ENCODE assay signal across 1 cellular context in genomic region chr11:119334173-119334930, GRCh38.
TF ChIP-seq lines count a peak whose summit lies in the region.

RNF26 (plus strand) TSS chr11:119334527; CDS start chr11:119335123, 596 bp downstream.

TF ChIP-seq in HepG2, 621 proteins besides CTCF, POLR2A, EP300 and RAD21 (continued from another document and continues in another):
- TF ChIP-seq ZBTB37 (CRISPR knock-in tag; IDR thresholded peaks at IDR 0.05) (no peak), ZNF709 (CRISPR knock-in tag; IDR thresholded peaks at IDR 0.05) (no peak), REST (IDR thresholded peaks at IDR 0.05; ENCODE audit: borderline replicate concordance in 1 of 2, low read depth in 1 of 2, low read length in 2 of 2) (no peak), CHCHD3 (CRISPR knock-in tag; IDR thresholded peaks at IDR 0.05) (no peak), TEAD3 (CRISPR knock-in tag; optimal IDR thresholded peaks at IDR 0.05; ENCODE audit: borderline replicate concordance) (no peak), ZNF550 (CRISPR knock-in tag; IDR thresholded peaks at IDR 0.05; ENCODE audit: borderline replicate concordance) (no peak), LRRFIP1 (CRISPR knock-in tag; conservative IDR thresholded peaks at IDR 0.05) (no peak), HNRNPL (IDR thresholded peaks at IDR 0.05; ENCODE audit: low read depth, low read length) (0 out of 2 replicates have a peak, but pooled peaks have one; percentile 62), CCAR2 (optimal IDR thresholded peaks at IDR 0.05; ENCODE audit: low read depth, low read length) (no peak), ZNF784 (CRISPR knock-in tag; IDR thresholded peaks at IDR 0.05; ENCODE audit: borderline replicate concordance) (no peak), SMAD1 (CRISPR knock-in tag; IDR thresholded peaks at IDR 0.05; ENCODE audit: borderline replicate concordance, low read depth) (no peak), NFRKB (IDR thresholded peaks at IDR 0.05) (no peak), SOX6 (IDR thresholded peaks at IDR 0.05) (no peak), SOX6 (CRISPR knock-in tag; IDR thresholded peaks at IDR 0.05) (0 out of 2 replicates have a peak, but pooled peaks have one; percentile 11), TGIF2 (CRISPR knock-in tag; IDR thresholded peaks at IDR 0.05) (no peak), SKI (IDR thresholded peaks at IDR 0.05; ENCODE audit: partially characterized antibody) (peak; percentile 15), ZNF781 (CRISPR knock-in tag; IDR thresholded peaks at IDR 0.05; ENCODE audit: borderline replicate concordance, not compliant biosample characterization) (no peak), MAF1 (CRISPR knock-in tag; IDR thresholded peaks at IDR 0.05; ENCODE audit: borderline replicate concordance) (no peak), NFE2L2 (IDR thresholded peaks at IDR 0.05; ENCODE audit: low read length) (no peak), ZNF891 (CRISPR knock-in tag; IDR thresholded peaks at IDR 0.05) (0 out of 2 replicates have a peak, but pooled peaks have one; percentile 29), ZNF343 (CRISPR knock-in tag; IDR thresholded peaks at IDR 0.05) (no peak), MED1 (CRISPR knock-in tag; IDR thresholded peaks at IDR 0.05) (peak; percentile 47), ZNF234 (CRISPR knock-in tag; conservative IDR thresholded peaks at IDR 0.05) (no peak), MBD4 (IDR thresholded peaks at IDR 0.05; ENCODE audit: borderline replicate concordance, low read length) (no peak), ZEB1 (IDR thresholded peaks at IDR 0.05; ENCODE audit: insufficient replicate concordance, low read depth) (no peak), ZFP1 (CRISPR knock-in tag; IDR thresholded peaks at IDR 0.05) (no peak), DPF2 (CRISPR knock-in tag; IDR thresholded peaks at IDR 0.05; ENCODE audit: borderline replicate concordance, low read depth) (no peak), RFX3 (CRISPR knock-in tag; IDR thresholded peaks at IDR 0.05) (no peak), ARNT2 (CRISPR knock-in tag; IDR thresholded peaks at IDR 0.05; ENCODE audit: low read depth) (0 out of 2 replicates have a peak, but pooled peaks have one; percentile 32), TRAFD1 (CRISPR knock-in tag; IDR thresholded peaks at IDR 0.05; ENCODE audit: borderline replicate concordance) (no peak), STAT5B (CRISPR knock-in tag; IDR thresholded peaks at IDR 0.05) (no peak), TAF1 (CRISPR knock-in tag; IDR thresholded peaks at IDR 0.05) (peak; percentile 88), AKAP8 (CRISPR knock-in tag; IDR thresholded peaks at IDR 0.05) (no peak), RCOR2 (CRISPR knock-in tag; IDR thresholded peaks at IDR 0.05) (no peak), RNF2 (conservative IDR thresholded peaks at IDR 0.05; ENCODE audit: low read depth) (no peak), MED13 (CRISPR knock-in tag; IDR thresholded peaks at IDR 0.05) (0 out of 2 replicates have a peak, but pooled peaks have one; percentile 52), IRF9 (CRISPR knock-in tag; IDR thresholded peaks at IDR 0.05; ENCODE audit: borderline replicate concordance) (no peak), MYNN (CRISPR knock-in tag; IDR thresholded peaks at IDR 0.05; ENCODE audit: low read depth) (no peak), TARDBP (CRISPR knock-in tag; IDR thresholded peaks at IDR 0.05) (no peak), CEBPG (CRISPR knock-in tag; IDR thresholded peaks at IDR 0.05) (no peak), ETV6 (CRISPR knock-in tag; conservative IDR thresholded peaks at IDR 0.05) (no peak), ZNF33A (CRISPR knock-in tag; IDR thresholded peaks at IDR 0.05; ENCODE audit: borderline replicate concordance) (no peak), REXO4 (CRISPR knock-in tag; IDR thresholded peaks at IDR 0.05; ENCODE audit: borderline replicate concordance) (no peak), ZNF362 (CRISPR knock-in tag; IDR thresholded peaks at IDR 0.05; ENCODE audit: borderline replicate concordance) (peak; percentile 84; the same call in 1 of the 2 replicates), MEIS1 (CRISPR knock-in tag; IDR thresholded peaks at IDR 0.05; ENCODE audit: borderline replicate concordance) (no peak), KLF11 (CRISPR knock-in tag; IDR thresholded peaks at IDR 0.05) (no peak), HMG20B (CRISPR knock-in tag; conservative IDR thresholded peaks at IDR 0.05) (no peak), RFX1 (IDR thresholded peaks at IDR 0.05) (no peak), ZNF382 (CRISPR knock-in tag; IDR thresholded peaks at IDR 0.05; ENCODE audit: borderline replicate concordance) (no peak), RFXAP (CRISPR knock-in tag; IDR thresholded peaks at IDR 0.05; ENCODE audit: borderline replicate concordance) (peak; percentile 69), EEA1 (CRISPR knock-in tag; IDR thresholded peaks at IDR 0.05; ENCODE audit: borderline replicate concordance) (0 out of 2 replicates have a peak, but pooled peaks have one; percentile 63), PAWR (CRISPR knock-in tag; IDR thresholded peaks at IDR 0.05; ENCODE audit: borderline replicate concordance) (no peak), CREM (IDR thresholded peaks at IDR 0.05) (peak; percentile 90), CREM (CRISPR knock-in tag; IDR thresholded peaks at IDR 0.05) (no peak)
